ENCODE assay signal across 1 cellular context in genomic region chr14:64504897-64505771, GRCh38.
TF ChIP-seq lines count a peak whose summit lies in the region.

No MANE protein-coding gene starts in this region.

TF ChIP-seq in HepG2, 621 proteins besides CTCF, POLR2A, EP300 and RAD21 (continued from another document and continues in another):
- TF ChIP-seq KIAA2018 (CRISPR knock-in tag; IDR thresholded peaks at IDR 0.05; ENCODE audit: borderline replicate concordance) (no peak), CBX5 (CRISPR knock-in tag; IDR thresholded peaks at IDR 0.05; ENCODE audit: borderline replicate concordance) (no peak), ZNF224 (CRISPR knock-in tag; IDR thresholded peaks at IDR 0.05) (no peak), NCOR1 (IDR thresholded peaks at IDR 0.05; ENCODE audit: borderline replicate concordance, low read length) (no peak), ARNT (IDR thresholded peaks at IDR 0.05) (no peak), STAT6 (CRISPR knock-in tag; IDR thresholded peaks at IDR 0.05; ENCODE audit: borderline replicate concordance) (no peak), DBP (CRISPR knock-in tag; IDR thresholded peaks at IDR 0.05; ENCODE audit: not compliant biosample characterization) (no peak), ZNF251 (CRISPR knock-in tag; IDR thresholded peaks at IDR 0.05) (no peak), THAP8 (CRISPR knock-in tag; IDR thresholded peaks at IDR 0.05; ENCODE audit: borderline replicate concordance) (no peak), TEAD2 (CRISPR knock-in tag; IDR thresholded peaks at IDR 0.05) (no peak), FOXO1 (CRISPR knock-in tag; IDR thresholded peaks at IDR 0.05) (no peak), ZNF891 (CRISPR knock-in tag; IDR thresholded peaks at IDR 0.05) (no peak), ZNF556 (CRISPR knock-in tag; IDR thresholded peaks at IDR 0.05; ENCODE audit: borderline replicate concordance) (no peak), PITX1 (CRISPR knock-in tag; IDR thresholded peaks at IDR 0.05) (no peak), TBX3 (IDR thresholded peaks at IDR 0.05; ENCODE audit: borderline replicate concordance) (no peak), MXD4 (CRISPR knock-in tag; IDR thresholded peaks at IDR 0.05) (no peak), THYN1 (CRISPR knock-in tag; IDR thresholded peaks at IDR 0.05; ENCODE audit: borderline replicate concordance, low read depth) (no peak), ZNF678 (CRISPR knock-in tag; IDR thresholded peaks at IDR 0.05) (no peak), NFAT5 (CRISPR knock-in tag; IDR thresholded peaks at IDR 0.05) (no peak), MBNL3 (CRISPR knock-in tag; conservative IDR thresholded peaks at IDR 0.05) (no peak), ATF5 (CRISPR knock-in tag; IDR thresholded peaks at IDR 0.05; ENCODE audit: low read depth) (no peak), TOE1 (CRISPR knock-in tag; IDR thresholded peaks at IDR 0.05) (no peak), ZMYM3 (CRISPR knock-in tag; IDR thresholded peaks at IDR 0.05) (no peak), HDAC6 (IDR thresholded peaks at IDR 0.05; ENCODE audit: low read depth, low read length) (no peak), TFE3 (CRISPR knock-in tag; IDR thresholded peaks at IDR 0.05) (no peak), TEF (CRISPR knock-in tag; IDR thresholded peaks at IDR 0.05) (no peak), DNMT3B (CRISPR knock-in tag; conservative IDR thresholded peaks at IDR 0.05) (no peak), MAZ (IDR thresholded peaks at IDR 0.05; ENCODE audit: borderline replicate concordance, low read depth, low read length) (no peak), MAZ (CRISPR knock-in tag; IDR thresholded peaks at IDR 0.05; ENCODE audit: low read depth) (no peak; the same call in 1 of the 2 replicates), PREB (CRISPR knock-in tag; IDR thresholded peaks at IDR 0.05) (no peak), ATF7 (IDR thresholded peaks at IDR 0.05) (no peak), ATF7 (CRISPR knock-in tag; IDR thresholded peaks at IDR 0.05) (no peak), RELA (CRISPR knock-in tag; IDR thresholded peaks at IDR 0.05) (no peak), ZNF512 (CRISPR knock-in tag; IDR thresholded peaks at IDR 0.05) (no peak), ZNF33B (CRISPR knock-in tag; IDR thresholded peaks at IDR 0.05) (no peak), ZMYM2 (CRISPR knock-in tag; IDR thresholded peaks at IDR 0.05) (no peak), ZBTB20 (CRISPR knock-in tag; IDR thresholded peaks at IDR 0.05; ENCODE audit: borderline replicate concordance, low read depth) (no peak)
